10 cellular contexts compared by ENCODE assay signal in genomic region chr1:225437710-225438437, GRCh38. TPM values are rescaled to one million over a fixed set of nuclear protein-coding genes. Genes with fewer than 3 reads are reported as not detected.
DNase-seq lines count a peak whose midpoint lies in the region; ATAC-seq, FAIRE-seq and TF ChIP-seq lines count a peak whose summit lies in the region.
"Had no signal": no experiment of that assay in that cellular context is flagged by ENCODE, and none has a peak within 500 bp of the region (broad histone marks: within the 10 kb centered on the region; RNA-seq: fewer than 3 reads in every experiment).

No MANE protein-coding gene starts in this region.

- ATAC-seq in GM21367 (IDR thresholded peaks at IDR 0.05; ENCODE audit: unreplicated experiment): no peak

- H3K79me2 ChIP-seq in OCI-LY7 (ENCODE audit: insufficient read depth, low read depth, low read length) (no peaks in the 10 kb centered on the region), smooth muscle cell (ENCODE audit: low read depth) (no peaks in the 10 kb centered on the region)

- CTCF ChIA-PET in OCI-LY7 (lab: Charles Lee; ENCODE audit: unreplicated experiment): no interaction called here

- H3F3A ChIP-seq in smooth muscle cell (ENCODE audit: low read depth): no peaks in the 10 kb centered on the region

- 94% methylated on average over 5 of the region's 5 CpGs for WGBS in smooth muscle cell (ENCODE audit: low lambda C conversion rate)

- H3K4me1 ChIP-seq in OCI-LY7 (ENCODE audit: insufficient read depth, low read length, poor library complexity, severe bottlenecking): peaks cover 91% of the 10 kb centered on the region
- no peaks in the 10 kb centered on the region for H3K4me1 ChIP-seq in smooth muscle cell (ENCODE audit: low read depth)
- H3K4me1 ChIP-seq: SJSA1 had no signal

- intact Hi-C loops in OCI-LY7 (cut with micrococcal nuclease; ENCODE audit: unreplicated experiment): loop anchor here (2.0 kb wide), 1 partner anchor 119 kb away; no protein-coding TSS in a partner anchor

- H3K4me2 ChIP-seq in OCI-LY7 (ENCODE audit: low read length) (0 out of 2 replicates have a peak overlapping the region, but pooled peaks have one; percentile 74), smooth muscle cell (no peak overlapping the region)

- no peak overlapping the region; the same call in 1 of the 2 replicates for H2AFZ ChIP-seq in OCI-LY7 (ENCODE audit: low read length)
- no peak overlapping the region for H2AFZ ChIP-seq in smooth muscle cell (ENCODE audit: low read depth)

- H3K9me2 ChIP-seq in OCI-LY7 (ENCODE audit: insufficient read depth, low read length): no peaks in the 10 kb centered on the region

- DNase-seq in NCI-H524 (lab: John Stamatoyannopoulos, UW): peak; percentile 8 to 29
- no peak for DNase-seq in NCI-H524 treated with DMSO at 0.1 percent for 48 hours (lab: John Stamatoyannopoulos, UW)
- no peak for DNase-seq in OCI-LY7 (ENCODE audit: low spot score)
- no peak for DNase-seq in epithelial cell of proximal tubule (ENCODE audit: low read depth)
- DNase-seq in smooth muscle cell (lab: John Stamatoyannopoulos, UW; ENCODE audit: unreplicated experiment): no peak
- DNase-seq in NCI-H1105 (lab: John Stamatoyannopoulos, UW): no peak
- no peak for DNase-seq in RCC 7860 (ENCODE audit: low spot score)
- DNase-seq: C1 segment of cervical spinal cord had no signal

- H3K4me3 ChIP-seq in OCI-LY7 (ENCODE audit: low read depth, low read length, poor library complexity, severe bottlenecking) (no peak overlapping the region), epithelial cell of proximal tubule (ENCODE audit: low read depth, low read length) (no peak overlapping the region), smooth muscle cell (no peak overlapping the region)
- H3K4me3 ChIP-seq: SJSA1 had no signal

- H3K27me3 ChIP-seq in smooth muscle cell (ENCODE audit: low read depth): no peaks in the 10 kb centered on the region
- H3K27me3 ChIP-seq: SJSA1 had no signal

- BruUV-seq in OCI-LY7 (replicated peaks; lab: Mats Ljungman, UMichigan): no TSS peak

- POLR2A ChIA-PET in OCI-LY7 (lab: Charles Lee): interaction anchor here (9.5 kb wide), 1 partner anchor 9 kb away, joined by 242 read pairs; the partner anchor contains the start of gene LBR

- H3K9ac ChIP-seq in smooth muscle cell (ENCODE audit: low read depth): no peak overlapping the region

- H3K36me3 ChIP-seq in OCI-LY7 (ENCODE audit: insufficient read depth, low read length) (no peaks in the 10 kb centered on the region), smooth muscle cell (ENCODE audit: low read depth) (no peaks in the 10 kb centered on the region)
- H3K36me3 ChIP-seq: SJSA1 had no signal

- H3K9me3 ChIP-seq in OCI-LY7 (ENCODE audit: low read length): no peaks in the 10 kb centered on the region
- H3K9me3 ChIP-seq in smooth muscle cell (replicated peaks; ENCODE audit: low read depth): no peaks in the 10 kb centered on the region
- H3K9me3 ChIP-seq: SJSA1 had no signal

- TF ChIP-seq CTCF in OCI-LY7 (conservative IDR thresholded peaks at IDR 0.05; ENCODE audit: low read length): peak; percentile 81
- peak; percentile 66 for TF ChIP-seq CTCF in epithelial cell of proximal tubule (conservative IDR thresholded peaks at IDR 0.05; ENCODE audit: low read depth, low read length)
- peak; percentile 32 for TF ChIP-seq CTCF in smooth muscle cell (IDR thresholded peaks at IDR 0.05; ENCODE audit: borderline replicate concordance, insufficient read depth, poor library complexity, severe bottlenecking)

- H3K27ac ChIP-seq in OCI-LY7 (ENCODE audit: low read depth, low read length, poor library complexity, severe bottlenecking) (peak overlapping the region; percentile 94), smooth muscle cell (ENCODE audit: low read depth) (no peak overlapping the region)
- H3K27ac ChIP-seq: SJSA1 had no signal

- H4K20me1 ChIP-seq in OCI-LY7 (ENCODE audit: insufficient read depth, low read length): no peaks in the 10 kb centered on the region
- no peaks in the 10 kb centered on the region for H4K20me1 ChIP-seq in smooth muscle cell (ENCODE audit: low read depth)

- no peak for FAIRE-seq in RCC 7860 (lab: Jason Lieb, UNC)

RNA-seq across cellular contexts. Expression of gene LBR, which starts 10.0 kb away (rescaled TPM):
- total RNA-seq in OCI-LY7 (2014; rRNA removed; shearing (Covaris generic)): 110 and 117 TPM in 2 replicates
- total RNA-seq in OCI-LY7 (2022) (288 and 297 TPM in 2 replicates), epithelial cell of proximal tubule (51.7 and 92.0 TPM in 2 replicates), smooth muscle cell (33.4 and 43.6 TPM in 2 replicates)
- polyA plus RNA-seq in smooth muscle cell: 16.6 and 24.8 TPM in 2 replicates

Comparison
In these comparisons a context has a peak if more than half of its experiments do, and no peak if none do; other contexts are left out.
1. DNase-seq: peak in NCI-H524 (2 of 2); none in NCI-H524 treated with DMSO at 0.1 percent for 48 hours (single experiment), OCI-LY7 (single experiment), epithelial cell of proximal tubule (single experiment), smooth muscle cell (single experiment), NCI-H1105 (single experiment) and RCC 7860 (single experiment).
2. Peak in every context shown above with its lines, with median percentiles within 50 percentile points of each other: CTCF ChIP-seq.